In the genomic region with DNA sequence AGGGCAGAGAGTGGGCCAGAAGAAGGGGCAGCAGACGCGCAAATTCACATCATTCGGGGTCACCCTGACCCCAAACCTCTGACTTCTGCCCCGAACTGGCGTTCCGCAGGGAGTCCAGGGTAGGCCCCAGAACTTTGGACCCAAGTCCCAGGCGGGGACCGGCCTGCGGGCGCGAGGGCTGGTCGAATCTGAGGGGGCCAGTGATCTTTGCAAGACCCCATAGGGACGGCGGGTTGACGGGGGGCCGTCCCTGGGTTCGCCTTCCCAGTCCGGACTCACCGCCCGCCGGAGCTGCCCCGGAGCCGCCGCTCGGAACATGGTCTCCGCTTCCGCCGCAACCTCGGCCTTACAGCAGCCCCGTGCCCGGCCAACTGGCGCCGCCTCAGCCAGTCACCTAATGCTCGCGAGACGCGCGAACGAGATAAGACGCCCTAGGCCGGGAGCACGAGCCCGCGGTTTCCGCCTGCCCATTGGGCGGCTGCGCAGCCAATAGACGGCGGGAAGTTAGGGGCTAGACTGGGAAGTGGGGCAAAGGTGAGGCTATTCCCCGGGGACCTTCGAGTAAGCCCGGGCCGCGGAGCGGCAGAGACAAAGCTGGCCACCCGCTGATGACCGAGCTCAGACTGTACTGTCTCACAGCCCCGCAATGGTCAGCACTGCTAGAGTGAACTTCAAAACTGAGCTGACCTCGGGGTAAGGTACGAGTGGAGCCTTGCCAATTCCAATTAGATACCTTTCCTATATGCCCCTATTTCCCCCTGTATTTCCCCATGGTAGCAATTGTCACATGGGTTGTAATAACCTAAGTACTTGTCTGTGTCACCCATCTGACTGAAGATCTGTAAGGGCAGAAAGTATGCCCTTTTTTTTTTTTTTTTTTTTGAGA, we compare ENCODE assay signal across 1 cellular context.
TF ChIP-seq lines count a peak whose summit lies in the region.

A gene (minus strand): TSS at position 399 of the 886 bp plus-strand sequence. CDS start 81 bp downstream, at position 318.

TF ChIP-seq in HepG2, 621 proteins besides CTCF, POLR2A, EP300 and RAD21 (continued from another document and continues in another):
- TF ChIP-seq, protein P1, sequence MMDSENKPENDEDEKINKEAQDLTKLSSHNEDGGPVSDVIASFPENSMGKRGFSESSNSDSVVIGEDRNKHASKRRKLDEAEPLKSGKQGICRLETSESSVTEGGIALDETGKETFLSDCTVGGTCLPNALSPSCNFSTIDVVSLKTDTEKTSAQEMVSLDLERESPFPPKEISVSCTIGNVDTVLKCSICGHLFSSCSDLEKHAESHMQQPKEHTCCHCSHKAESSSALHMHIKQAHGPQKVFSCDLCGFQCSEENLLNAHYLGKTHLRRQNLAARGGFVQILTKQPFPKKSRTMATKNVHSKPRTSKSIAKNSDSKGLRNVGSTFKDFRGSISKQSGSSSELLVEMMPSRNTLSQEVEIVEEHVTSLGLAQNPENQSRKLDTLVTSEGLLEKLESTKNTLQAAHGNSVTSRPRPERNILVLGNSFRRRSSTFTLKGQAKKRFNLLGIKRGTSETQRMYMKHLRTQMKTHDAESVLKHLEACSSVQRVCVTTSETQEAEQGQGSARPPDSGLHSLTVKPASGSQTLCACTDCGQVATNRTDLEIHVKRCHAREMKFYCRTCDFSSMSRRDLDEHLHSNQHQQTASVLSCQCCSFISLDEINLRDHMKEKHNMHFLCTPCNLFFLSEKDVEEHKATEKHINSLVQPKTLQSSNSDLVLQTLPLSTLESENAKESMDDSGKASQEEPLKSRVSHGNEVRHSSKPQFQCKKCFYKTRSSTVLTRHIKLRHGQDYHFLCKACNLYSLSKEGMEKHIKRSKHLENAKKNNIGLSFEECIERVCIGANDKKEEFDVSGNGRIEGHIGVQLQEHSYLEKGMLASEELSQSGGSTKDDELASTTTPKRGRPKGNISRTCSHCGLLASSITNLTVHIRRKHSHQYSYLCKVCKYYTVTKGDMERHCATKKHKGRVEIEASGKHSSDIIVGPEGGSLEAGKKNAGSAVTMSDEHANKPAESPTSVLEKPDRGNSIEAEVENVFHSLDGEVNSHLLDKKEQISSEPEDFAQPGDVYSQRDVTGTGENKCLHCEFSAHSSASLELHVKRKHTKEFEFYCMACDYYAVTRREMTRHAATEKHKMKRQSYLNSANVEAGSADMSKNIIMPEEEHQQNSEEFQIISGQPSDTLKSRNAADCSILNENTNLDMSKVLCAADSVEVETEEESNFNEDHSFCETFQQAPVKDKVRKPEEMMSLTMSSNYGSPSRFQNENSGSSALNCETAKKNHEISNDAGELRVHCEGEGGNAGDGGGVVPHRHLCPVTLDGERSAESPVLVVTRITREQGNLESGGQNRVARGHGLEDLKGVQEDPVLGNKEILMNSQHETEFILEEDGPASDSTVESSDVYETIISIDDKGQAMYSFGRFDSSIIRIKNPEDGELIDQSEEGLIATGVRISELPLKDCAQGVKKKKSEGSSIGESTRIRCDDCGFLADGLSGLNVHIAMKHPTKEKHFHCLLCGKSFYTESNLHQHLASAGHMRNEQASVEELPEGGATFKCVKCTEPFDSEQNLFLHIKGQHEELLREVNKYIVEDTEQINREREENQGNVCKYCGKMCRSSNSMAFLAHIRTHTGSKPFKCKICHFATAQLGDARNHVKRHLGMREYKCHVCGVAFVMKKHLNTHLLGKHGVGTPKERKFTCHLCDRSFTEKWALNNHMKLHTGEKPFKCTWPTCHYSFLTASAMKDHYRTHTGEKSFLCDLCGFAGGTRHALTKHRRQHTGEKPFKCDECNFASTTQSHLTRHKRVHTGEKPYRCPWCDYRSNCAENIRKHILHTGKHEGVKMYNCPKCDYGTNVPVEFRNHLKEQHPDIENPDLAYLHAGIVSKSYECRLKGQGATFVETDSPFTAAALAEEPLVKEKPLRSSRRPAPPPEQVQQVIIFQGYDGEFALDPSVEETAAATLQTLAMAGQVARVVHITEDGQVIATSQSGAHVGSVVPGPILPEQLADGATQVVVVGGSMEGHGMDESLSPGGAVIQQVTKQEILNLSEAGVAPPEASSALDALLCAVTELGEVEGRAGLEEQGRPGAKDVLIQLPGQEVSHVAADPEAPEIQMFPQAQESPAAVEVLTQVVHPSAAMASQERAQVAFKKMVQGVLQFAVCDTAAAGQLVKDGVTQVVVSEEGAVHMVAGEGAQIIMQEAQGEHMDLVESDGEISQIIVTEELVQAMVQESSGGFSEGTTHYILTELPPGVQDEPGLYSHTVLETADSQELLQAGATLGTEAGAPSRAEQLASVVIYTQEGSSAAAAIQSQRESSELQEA (CRISPR knock-in tag; IDR thresholded peaks at IDR 0.05; ENCODE audit: not compliant biosample characterization), result peak; percentile 98
- TF ChIP-seq PITX1 (CRISPR knock-in tag; IDR thresholded peaks at IDR 0.05) (peak; percentile 55; the same call in 1 of the 2 replicates), ISL2 (CRISPR knock-in tag; IDR thresholded peaks at IDR 0.05) (0 out of 2 replicates have a peak, but pooled peaks have one; percentile 34), TOPORS (CRISPR knock-in tag; IDR thresholded peaks at IDR 0.05) (0 out of 2 replicates have a peak, but pooled peaks have one; percentile 81), ZNF367 (CRISPR knock-in tag; IDR thresholded peaks at IDR 0.05; ENCODE audit: borderline replicate concordance) (no peak), ZNF354B (CRISPR knock-in tag; IDR thresholded peaks at IDR 0.05) (no peak), EZH2 (conservative IDR thresholded peaks at IDR 0.05; ENCODE audit: low read depth, low read length) (no peak), TAF1 (CRISPR knock-in tag; IDR thresholded peaks at IDR 0.05) (peak; percentile 98), ZNF121 (CRISPR knock-in tag; IDR thresholded peaks at IDR 0.05) (peak; percentile 22; the same call in 1 of the 2 replicates), ZFP82 (CRISPR knock-in tag; IDR thresholded peaks at IDR 0.05; ENCODE audit: borderline replicate concordance) (no peak), TGIF2 (CRISPR knock-in tag; IDR thresholded peaks at IDR 0.05) (no peak), TCF7L2 (IDR thresholded peaks at IDR 0.05; ENCODE audit: low read depth, low read length) (no peak), ZNF781 (CRISPR knock-in tag; IDR thresholded peaks at IDR 0.05; ENCODE audit: borderline replicate concordance, not compliant biosample characterization) (peak; percentile 88), FOXP1 (IDR thresholded peaks at IDR 0.05) (no peak), FOXP1 (CRISPR knock-in tag; IDR thresholded peaks at IDR 0.05) (no peak), ZNF12 (CRISPR knock-in tag; IDR thresholded peaks at IDR 0.05) (no peak), ZNF552 (CRISPR knock-in tag; IDR thresholded peaks at IDR 0.05; ENCODE audit: borderline replicate concordance) (no peak), SP2 (CRISPR knock-in tag; IDR thresholded peaks at IDR 0.05) (no peak), ZNF331 (CRISPR knock-in tag; IDR thresholded peaks at IDR 0.05) (peak; percentile 75), ZFP36L1 (CRISPR knock-in tag; IDR thresholded peaks at IDR 0.05) (peak; percentile 87; the same call in 1 of the 2 replicates), MZF1 (CRISPR knock-in tag; IDR thresholded peaks at IDR 0.05; ENCODE audit: borderline replicate concordance) (no peak), MEIS1 (CRISPR knock-in tag; IDR thresholded peaks at IDR 0.05; ENCODE audit: borderline replicate concordance) (peak; percentile 47; the same call in 1 of the 2 replicates), REL (CRISPR knock-in tag; conservative IDR thresholded peaks at IDR 0.05) (peak; percentile 79; the same call in 1 of the 2 replicates)
- TF ChIP-seq, protein P2, sequence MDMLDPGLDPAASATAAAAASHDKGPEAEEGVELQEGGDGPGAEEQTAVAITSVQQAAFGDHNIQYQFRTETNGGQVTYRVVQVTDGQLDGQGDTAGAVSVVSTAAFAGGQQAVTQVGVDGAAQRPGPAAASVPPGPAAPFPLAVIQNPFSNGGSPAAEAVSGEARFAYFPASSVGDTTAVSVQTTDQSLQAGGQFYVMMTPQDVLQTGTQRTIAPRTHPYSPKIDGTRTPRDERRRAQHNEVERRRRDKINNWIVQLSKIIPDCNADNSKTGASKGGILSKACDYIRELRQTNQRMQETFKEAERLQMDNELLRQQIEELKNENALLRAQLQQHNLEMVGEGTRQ (IDR thresholded peaks at IDR 0.05; ENCODE audit: low read depth, low read length), result peak; percentile 53; the same call in 1 of the 2 replicates
- TF ChIP-seq, protein P2 (CRISPR knock-in tag; IDR thresholded peaks at IDR 0.05; ENCODE audit: borderline replicate concordance), result peak; percentile 76
- TF ChIP-seq, protein P3, sequence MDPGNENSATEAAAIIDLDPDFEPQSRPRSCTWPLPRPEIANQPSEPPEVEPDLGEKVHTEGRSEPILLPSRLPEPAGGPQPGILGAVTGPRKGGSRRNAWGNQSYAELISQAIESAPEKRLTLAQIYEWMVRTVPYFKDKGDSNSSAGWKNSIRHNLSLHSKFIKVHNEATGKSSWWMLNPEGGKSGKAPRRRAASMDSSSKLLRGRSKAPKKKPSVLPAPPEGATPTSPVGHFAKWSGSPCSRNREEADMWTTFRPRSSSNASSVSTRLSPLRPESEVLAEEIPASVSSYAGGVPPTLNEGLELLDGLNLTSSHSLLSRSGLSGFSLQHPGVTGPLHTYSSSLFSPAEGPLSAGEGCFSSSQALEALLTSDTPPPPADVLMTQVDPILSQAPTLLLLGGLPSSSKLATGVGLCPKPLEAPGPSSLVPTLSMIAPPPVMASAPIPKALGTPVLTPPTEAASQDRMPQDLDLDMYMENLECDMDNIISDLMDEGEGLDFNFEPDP (CRISPR knock-in tag; conservative IDR thresholded peaks at IDR 0.05), result no peak
- TF ChIP-seq, protein P4, sequence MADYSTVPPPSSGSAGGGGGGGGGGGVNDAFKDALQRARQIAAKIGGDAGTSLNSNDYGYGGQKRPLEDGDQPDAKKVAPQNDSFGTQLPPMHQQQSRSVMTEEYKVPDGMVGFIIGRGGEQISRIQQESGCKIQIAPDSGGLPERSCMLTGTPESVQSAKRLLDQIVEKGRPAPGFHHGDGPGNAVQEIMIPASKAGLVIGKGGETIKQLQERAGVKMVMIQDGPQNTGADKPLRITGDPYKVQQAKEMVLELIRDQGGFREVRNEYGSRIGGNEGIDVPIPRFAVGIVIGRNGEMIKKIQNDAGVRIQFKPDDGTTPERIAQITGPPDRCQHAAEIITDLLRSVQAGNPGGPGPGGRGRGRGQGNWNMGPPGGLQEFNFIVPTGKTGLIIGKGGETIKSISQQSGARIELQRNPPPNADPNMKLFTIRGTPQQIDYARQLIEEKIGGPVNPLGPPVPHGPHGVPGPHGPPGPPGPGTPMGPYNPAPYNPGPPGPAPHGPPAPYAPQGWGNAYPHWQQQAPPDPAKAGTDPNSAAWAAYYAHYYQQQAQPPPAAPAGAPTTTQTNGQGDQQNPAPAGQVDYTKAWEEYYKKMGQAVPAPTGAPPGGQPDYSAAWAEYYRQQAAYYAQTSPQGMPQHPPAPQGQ (CRISPR knock-in tag; IDR thresholded peaks at IDR 0.05; ENCODE audit: borderline replicate concordance), result no peak; the same call in 1 of the 2 replicates
- TF ChIP-seq, protein P5, sequence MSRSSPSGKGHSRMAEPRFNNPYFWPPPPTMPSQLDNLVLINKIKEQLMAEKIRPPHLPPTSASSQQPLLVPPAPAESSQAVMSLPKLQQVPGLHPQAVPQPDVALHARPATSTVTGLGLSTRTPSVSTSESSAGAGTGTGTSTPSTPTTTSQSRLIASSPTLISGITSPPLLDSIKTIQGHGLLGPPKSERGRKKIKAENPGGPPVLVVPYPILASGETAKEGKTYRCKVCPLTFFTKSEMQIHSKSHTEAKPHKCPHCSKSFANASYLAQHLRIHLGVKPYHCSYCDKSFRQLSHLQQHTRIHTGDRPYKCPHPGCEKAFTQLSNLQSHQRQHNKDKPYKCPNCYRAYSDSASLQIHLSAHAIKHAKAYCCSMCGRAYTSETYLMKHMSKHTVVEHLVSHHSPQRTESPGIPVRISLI (CRISPR knock-in tag; IDR thresholded peaks at IDR 0.05; ENCODE audit: borderline replicate concordance), result peak; percentile 22; the same call in 1 of the 2 replicates
- TF ChIP-seq, protein P6, sequence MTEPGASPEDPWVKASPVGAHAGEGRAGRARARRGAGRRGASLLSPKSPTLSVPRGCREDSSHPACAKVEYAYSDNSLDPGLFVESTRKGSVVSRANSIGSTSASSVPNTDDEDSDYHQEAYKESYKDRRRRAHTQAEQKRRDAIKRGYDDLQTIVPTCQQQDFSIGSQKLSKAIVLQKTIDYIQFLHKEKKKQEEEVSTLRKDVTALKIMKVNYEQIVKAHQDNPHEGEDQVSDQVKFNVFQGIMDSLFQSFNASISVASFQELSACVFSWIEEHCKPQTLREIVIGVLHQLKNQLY (CRISPR knock-in tag; IDR thresholded peaks at IDR 0.05), result peak; percentile 71; the same call in 1 of the 2 replicates
